Comparison of ENCODE assay signal across 8 cellular contexts in genomic region chr16:27269300-27270150, GRCh38. TPM values are rescaled to one million over a fixed set of nuclear protein-coding genes. Genes with fewer than 3 reads are reported as not detected.
DNase-seq lines count a peak whose midpoint lies in the region; ATAC-seq, FAIRE-seq and TF ChIP-seq lines count a peak whose summit lies in the region.

No MANE protein-coding gene starts in this region.

- no peak for TF ChIP-seq CTCF in A549 (IDR thresholded peaks at IDR 0.05)
- no peak for TF ChIP-seq CTCF in MCF 10A (IDR thresholded peaks at IDR 0.05; ENCODE audit: unreplicated experiment)

- peak overlapping the region; percentile 90 for H3K4me2 ChIP-seq in A549

- H3K36me3 ChIP-seq in HUES6 (ENCODE audit: control insufficient read depth, insufficient read depth, low read length), result no peaks in the 10 kb centered on the region

- no peaks in the 10 kb centered on the region for H3K27me3 ChIP-seq in HUES6 (ENCODE audit: control insufficient read depth, insufficient read depth, low read length)

- intact Hi-C loops in MCF 10A (cut with micrococcal nuclease), result loop anchor here (2.0 kb wide), 1 partner anchor 45 kb away; no protein-coding TSS in a partner anchor

- H3K36me3 Mint-ChIP-seq in MCF 10A (ENCODE audit: insufficient read depth, unreplicated experiment), result peaks cover 5% of the 10 kb centered on the region
- peaks cover 0 to 18% of the 10 kb centered on the region in 2 donors for H3K36me3 Mint-ChIP-seq in naive B cell

- DNase-seq in A549 (ENCODE audit: low read depth in 1 of 2, low spot score in 1 of 2), result no peak
- no peak for DNase-seq in MCF 10A (ENCODE audit: unreplicated experiment)
- DNase-seq in naive B cell, result no peak
- no peak for DNase-seq in GM12892 (ENCODE audit: insufficient read length)
- DNase-seq in NCI-H226, result no peak

- no peak for FAIRE-seq in A549 (lab: Jason Lieb, UNC)
- no peak for FAIRE-seq in GM12892 (lab: Jason Lieb, UNC)

- no peak for TF ChIP-seq RAD21 in A549 (conservative IDR thresholded peaks at IDR 0.05 in 1 of 2, IDR thresholded peaks at IDR 0.05 in 1 of 2)

- no TSS peak for BruUV-seq in MCF 10A (replicated peaks; lab: Mats Ljungman, UMichigan)

- H3K27ac ChIP-seq in A549, result peak overlapping the region; percentile 84 to 97
- no peak overlapping the region for H3K27ac ChIP-seq in HUES6 (ENCODE audit: low read depth, low read length)

- H3K4me3 Mint-ChIP-seq in MCF 10A (ENCODE audit: unreplicated experiment) (peak overlapping the region; percentile 94), naive B cell (peak overlapping the region; percentile 88 to 99 (median 98))

- H3K9me3 Mint-ChIP-seq in MCF 10A (ENCODE audit: unreplicated experiment), result peaks cover 8% of the 10 kb centered on the region
- peaks cover 0 to 4% (median 0%) of the 10 kb centered on the region in 7 donors for H3K9me3 Mint-ChIP-seq in naive B cell

- no peak for TF ChIP-seq EP300 in A549 (IDR thresholded peaks at IDR 0.05)

- H3K27me3 Mint-ChIP-seq in MCF 10A (ENCODE audit: insufficient read depth, unreplicated experiment), result no peaks in the 10 kb centered on the region
- no peaks in the 10 kb centered on the region for H3K27me3 Mint-ChIP-seq in naive B cell

- 71% methylated on average over 9 of the region's 9 CpGs for WGBS in A549 (ENCODE audit: missing lambda C conversion rate)

- H3K27ac Mint-ChIP-seq in MCF 10A (ENCODE audit: low read depth, unreplicated experiment), result peak overlapping the region; percentile 99
- peak overlapping the region; percentile 99 to 100 (median 99) for H3K27ac Mint-ChIP-seq in naive B cell

- ATAC-seq in A549 (no peak), naive B cell (ENCODE audit: low read depth in 2 of 2) (no peak), GM18867 (IDR thresholded peaks at IDR 0.05; ENCODE audit: unreplicated experiment) (no peak), GM21529 (IDR thresholded peaks at IDR 0.05; ENCODE audit: unreplicated experiment) (no peak)

- peaks cover 35% of the 10 kb centered on the region for H3K4me1 ChIP-seq in A549
- H3K4me1 ChIP-seq in HUES6 (ENCODE audit: control insufficient read depth, insufficient read depth, low read length), result 0 out of 2 replicates have a peak, but pooled peaks cover 5% of the 10 kb centered on the region

- no peak overlapping the region for H3K9ac ChIP-seq in HUES6 (ENCODE audit: low read length)

- POLR2A ChIA-PET in A549 (lab: Yijun Ruan, JAX), result interaction anchor here (1.5 kb wide), 1 partner anchor 26 kb away, joined by 6 read pairs; no protein-coding TSS in a partner anchor
- POLR2A ChIA-PET in MCF 10A (lab: Yijun Ruan, JAX), result interaction anchor here (1.1 to 2.8 kb wide), 8 partner anchors 16 to 58 kb away, joined by 3 to 14 read pairs (median 6); no protein-coding TSS in a partner anchor

- CTCF ChIA-PET in A549 (lab: Yijun Ruan, JAX) (interaction anchor here (3.2 to 3.4 kb wide), 2 partner anchors 35 to 98 kb away, joined by 10 to 24 read pairs; no protein-coding TSS in a partner anchor), MCF 10A (lab: Yijun Ruan, JAX) (interaction anchor here (0.6 to 3.4 kb wide), 5 partner anchors 10 to 99 kb away, joined by 3 to 13 read pairs (median 3); no protein-coding TSS in a partner anchor)

- H3K9me3 ChIP-seq in A549, result no peaks in the 10 kb centered on the region
- no peaks in the 10 kb centered on the region for H3K9me3 ChIP-seq in HUES6 (ENCODE audit: control insufficient read depth, insufficient read depth, low read depth, low read length)

- peaks cover 20% of the 10 kb centered on the region for H3K4me1 Mint-ChIP-seq in MCF 10A (ENCODE audit: insufficient read depth, unreplicated experiment)
- peaks cover 62 to 88% (median 74%) of the 10 kb centered on the region in 3 donors for H3K4me1 Mint-ChIP-seq in naive B cell

- TF ChIP-seq POLR2A in A549 (IDR thresholded peaks at IDR 0.05; ENCODE audit: low read length), result no peak
- no peak for TF ChIP-seq POLR2A in GM12892 (IDR thresholded peaks at IDR 0.05; ENCODE audit: low read depth, low read length)

- H3K4me3 ChIP-seq in A549 (peak overlapping the region; percentile 70), HUES6 (ENCODE audit: low read depth, low read length) (peak overlapping the region; percentile 71; the same call in 1 of the 2 replicates)

TF ChIP-seq in A549, 52 proteins besides CTCF, POLR2A, EP300 and RAD21:
- TF ChIP-seq HDAC2 (IDR thresholded peaks at IDR 0.05) (0 out of 2 replicates have a peak, but pooled peaks have one; percentile 9), ZC3H11A (IDR thresholded peaks at IDR 0.05) (no peak), NFE2L2 (conservative IDR thresholded peaks at IDR 0.05; ENCODE audit: low read length) (no peak), ESRRA (IDR thresholded peaks at IDR 0.05; ENCODE audit: borderline replicate concordance, low read length) (no peak), HOXA7 (CRISPR knock-in tag; IDR thresholded peaks at IDR 0.05) (no peak)
- TF ChIP-seq, protein P1, sequence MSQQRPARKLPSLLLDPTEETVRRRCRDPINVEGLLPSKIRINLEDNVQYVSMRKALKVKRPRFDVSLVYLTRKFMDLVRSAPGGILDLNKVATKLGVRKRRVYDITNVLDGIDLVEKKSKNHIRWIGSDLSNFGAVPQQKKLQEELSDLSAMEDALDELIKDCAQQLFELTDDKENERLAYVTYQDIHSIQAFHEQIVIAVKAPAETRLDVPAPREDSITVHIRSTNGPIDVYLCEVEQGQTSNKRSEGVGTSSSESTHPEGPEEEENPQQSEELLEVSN (IDR thresholded peaks at IDR 0.05; ENCODE audit: borderline replicate concordance, low read depth), result no peak

RNA-seq across cellular contexts. Expression of gene NSMCE1, which starts 1.0 kb away (rescaled TPM):
- polyA plus RNA-seq in A549 (2011; rRNA removed) (32.0 and 33.3 TPM in 2 replicates), A549 (2017; fragmentation: RNase III; extraction: RNeasy Plus Mini Kit Qiagen cat#74134 plus additional on column Dnase treatment) (59.9 to 72.6 TPM (median 60.6 TPM) in 3 replicates), naive B cell (ENCODE audit: low read depth in 6 of 6) (100 to 1,000 TPM; 178 to 217 (median 195) TPM)
- 28.8 and 36.5 TPM in 2 replicates for polyA plus RNA-seq in A549 (2012; cell fraction: cytosol; rRNA removed)
- polyA plus RNA-seq in A549 (2012; cell fraction: nucleus; rRNA removed), result 18.9 and 25.4 TPM in 2 replicates
- 40.0 and 43.9 TPM in 2 replicates for polyA minus RNA-seq in A549 (2011; rRNA and poly(A)+ RNA removed)
- 106 and 119 TPM in 2 replicates for total RNA-seq in MCF 10A (2022)
- polyA plus RNA-seq in GM12892 (2012; ENCODE audit: missing spikeins), result 51.9 TPM

RNA-seq across cellular contexts. Expression of gene IL4R, which starts 44.2 kb away (rescaled TPM):
- polyA plus RNA-seq in A549 (2011; rRNA removed) (14.4 and 19.9 TPM in 2 replicates), A549 (2017; fragmentation: RNase III; extraction: RNeasy Plus Mini Kit Qiagen cat#74134 plus additional on column Dnase treatment) (16.9 to 21.5 TPM (median 19.3 TPM) in 3 replicates), naive B cell (ENCODE audit: low read depth in 6 of 6) (1,000 to 10,000 TPM in 1 of 6 donors, 100 to 1,000 TPM in 5; 355 to 1,202 (median 525) TPM)
- 17.9 and 24.6 TPM in 2 replicates for polyA plus RNA-seq in A549 (2012; cell fraction: cytosol; rRNA removed)
- polyA plus RNA-seq in A549 (2012; cell fraction: nucleus; rRNA removed), result 37.5 and 40.4 TPM in 2 replicates
- polyA minus RNA-seq in A549 (2011; rRNA and poly(A)+ RNA removed), result 36.4 and 37.1 TPM in 2 replicates
- total RNA-seq in MCF 10A (2022), result 50.4 and 51.9 TPM in 2 replicates
- polyA plus RNA-seq in GM12892 (2012; ENCODE audit: missing spikeins), result 18.8 TPM

Comparison
In these comparisons a context has a peak if more than half of its experiments do, and no peak if none do; other contexts are left out.
1. RNA of gene IL4R, which starts 44.2 kb away (polyA plus RNA-seq): 355 to 1,202 TPM in naive B cell; 14.4 to 40.4 TPM in A549; every median in the first group is over 4 times any median in the second.